12 cellular contexts compared by ENCODE assay signal in the genomic region with DNA sequence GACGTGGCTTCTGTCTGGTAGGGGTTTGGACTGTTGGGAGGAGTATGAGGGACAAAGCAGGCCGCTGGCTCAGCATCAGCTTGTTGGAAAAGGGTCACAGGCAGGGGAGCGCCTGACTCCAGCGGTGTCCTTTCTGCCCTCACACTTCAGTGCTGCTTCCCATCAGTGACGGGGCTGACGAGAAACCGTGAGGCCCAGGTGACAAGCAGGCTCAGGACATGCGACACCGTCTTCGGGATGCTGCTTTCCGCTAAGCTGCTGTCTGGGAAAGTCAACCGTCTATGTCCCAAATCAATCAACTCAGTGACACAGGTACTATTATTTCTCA.
"Had no signal": no experiment of that assay in that cellular context is flagged by ENCODE, and none has a peak within 500 bp of the region (broad histone marks: within the 10 kb centered on the region; RNA-seq: fewer than 3 reads in every experiment).

No MANE protein-coding gene starts in this region.

- H3K9me3 ChIP-seq: gastroesophageal sphincter, left lung, ovary had no signal

- DNase-seq: activated B cell treated with CpG ODN at 0.5 μM for 24 hours; activated CD4-positive, alpha-beta T cell treated with anti-CD3 and anti-CD28 coated beads for 48 hours; activated CD8-positive, alpha-beta memory T cell treated with anti-CD3 and anti-CD28 coated beads for 24 hours; activated naive CD4-positive, alpha-beta T cell treated with Interleukin-2 at 50 U/mL for 16 hours; activated naive CD8-positive, alpha-beta T cell treated with anti-CD3 and anti-CD28 coated beads, Interleukin-2, amount 50 U/mL, for 24 hours; left lung; ovary; stimulated activated CD4-positive, alpha-beta T cell treated with anti-CD3 and anti-CD28 coated beads, Interleukin-1b, Interleukin-23, amount 100 ng/mL, for 48 hours had no signal

- H3K27ac Mint-ChIP-seq: activated B cell treated with CpG ODN at 0.5 μM for 24 hours; activated naive CD8-positive, alpha-beta T cell treated with anti-CD3 and anti-CD28 coated beads, Interleukin-2, amount 50 U/mL, for 24 hours; activated T-helper 17 cell treated with anti-CD3 and anti-CD28 coated beads, Interleukin-2, amount 50 U/mL, for 72 hours; nephron; T-helper 2 cell treated with Interferon-gamma antibody and Interleukin-4, amounts not matched to agents 5 μg/mL and 100 μg/mL, for 36 hours had no signal

- H3K4me3 Mint-ChIP-seq: activated B cell treated with CpG ODN at 0.5 μM for 24 hours; activated naive CD8-positive, alpha-beta T cell treated with anti-CD3 and anti-CD28 coated beads, Interleukin-2, amount 50 U/mL, for 24 hours; activated T-helper 17 cell treated with anti-CD3 and anti-CD28 coated beads, Interleukin-2, amount 50 U/mL, for 72 hours; nephron; T-helper 2 cell treated with Interferon-gamma antibody and Interleukin-4, amounts not matched to agents 5 μg/mL and 100 μg/mL, for 36 hours had no signal

- H3K36me3 ChIP-seq: ovary had no signal

- H3K27me3 Mint-ChIP-seq: activated B cell treated with CpG ODN at 0.5 μM for 24 hours; activated naive CD8-positive, alpha-beta T cell treated with anti-CD3 and anti-CD28 coated beads, Interleukin-2, amount 50 U/mL, for 24 hours; activated T-helper 17 cell treated with anti-CD3 and anti-CD28 coated beads, Interleukin-2, amount 50 U/mL, for 72 hours had no signal

- H3K27me3 ChIP-seq: gastroesophageal sphincter, left lung, ovary had no signal

- H3K4me3 ChIP-seq: gastroesophageal sphincter, left lung, ovary had no signal

- H3K4me1 Mint-ChIP-seq: activated B cell treated with CpG ODN at 0.5 μM for 24 hours; activated naive CD8-positive, alpha-beta T cell treated with anti-CD3 and anti-CD28 coated beads, Interleukin-2, amount 50 U/mL, for 24 hours; activated T-helper 17 cell treated with anti-CD3 and anti-CD28 coated beads, Interleukin-2, amount 50 U/mL, for 72 hours had no signal

- H3K27ac ChIP-seq: gastroesophageal sphincter, left lung, ovary had no signal

- H3K9me3 Mint-ChIP-seq: activated B cell treated with CpG ODN at 0.5 μM for 24 hours; activated naive CD8-positive, alpha-beta T cell treated with anti-CD3 and anti-CD28 coated beads, Interleukin-2, amount 50 U/mL, for 24 hours; activated T-helper 17 cell treated with anti-CD3 and anti-CD28 coated beads, Interleukin-2, amount 50 U/mL, for 72 hours; nephron; T-helper 2 cell treated with Interferon-gamma antibody and Interleukin-4, amounts not matched to agents 5 μg/mL and 100 μg/mL, for 36 hours had no signal

- ATAC-seq: activated naive CD8-positive, alpha-beta T cell treated with anti-CD3 and anti-CD28 coated beads, Interleukin-2, amount 50 U/mL, for 24 hours; activated T-helper 17 cell treated with anti-CD3 and anti-CD28 coated beads, Interleukin-2, amount 50 U/mL, for 72 hours; gastroesophageal sphincter; left lung had no signal
